14 cellular contexts compared by ENCODE assay signal in the genomic region with DNA sequence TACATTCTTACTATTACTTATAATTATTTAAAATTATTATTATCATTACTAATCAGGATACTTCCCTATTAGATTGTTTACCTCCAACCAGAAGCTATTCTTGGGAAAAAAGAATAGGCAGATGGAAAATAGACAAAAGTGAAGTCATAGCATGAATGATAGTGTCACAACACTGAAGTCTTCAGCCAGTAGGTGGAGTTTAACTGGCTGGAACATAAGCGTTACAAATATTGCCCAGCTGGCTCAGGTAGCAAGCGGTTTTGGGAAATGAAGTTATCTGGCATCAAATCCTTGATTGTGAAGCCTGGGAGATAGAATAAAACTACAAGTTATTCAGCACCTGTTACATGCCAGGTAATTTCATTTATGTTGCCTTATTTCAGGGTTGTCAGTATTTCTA.
DNase-seq lines count a peak whose midpoint lies in the region; ATAC-seq and TF ChIP-seq lines count a peak whose summit lies in the region.
"Had no signal": no experiment of that assay in that cellular context is flagged by ENCODE, and none has a peak within 500 bp of the region (broad histone marks: within the 10 kb centered on the region; RNA-seq: fewer than 3 reads in every experiment).

No MANE protein-coding gene starts in this region.

- no peak overlapping the region for H3K27ac ChIP-seq in VCaP
- no peak overlapping the region for H3K27ac ChIP-seq in coronary artery
- H3K27ac ChIP-seq: BLaER1, esophagus muscularis mucosa had no signal

- no peaks in the 10 kb centered on the region for H3K4me1 Mint-ChIP-seq in Caco-2 (ENCODE audit: low read depth, unreplicated experiment)
- H3K4me1 Mint-ChIP-seq: activated naive CD4-positive, alpha-beta T cell treated with anti-CD3 and anti-CD28 coated beads, Interleukin-2, amount 10 ng/mL, durations not matched to agents 7 days and 5 days; central memory CD8-positive, alpha-beta T cell had no signal

- POLR2A ChIA-PET in Caco-2 (lab: Charles Lee), result no interaction called here

- DNase-seq in Caco-2 (peak in 1 of 2 experiments; percentile 21), kidney tubule cell (ENCODE audit: low spot score) (peak; percentile 9), coronary artery (ENCODE audit: low spot score) (no peak), putamen (ENCODE audit: low spot score) (no peak)
- no peak for DNase-seq in stimulated activated CD8-positive, alpha-beta memory T cell treated with anti-CD3 and anti-CD28 coated beads, Interleukin-4, amount 100 ng/mL, for 48 hours
- DNase-seq in activated CD4-positive, alpha-beta T cell treated with anti-CD3 and anti-CD28 coated beads, Interleukin-2, amount 50 U/mL, for 4 hours, result no peak
- DNase-seq: activated CD8-positive, alpha-beta memory T cell treated with anti-CD3 and anti-CD28 coated beads for 24 hours; activated naive CD4-positive, alpha-beta T cell treated with anti-CD3 and anti-CD28 coated beads, Interleukin-2, amount 10 ng/mL, durations not matched to agents 7 days and 5 days; NCI-H1417 treated with DMSO at 0.1 percent for 48 hours had no signal

- H3K27me3 Mint-ChIP-seq in Caco-2 (ENCODE audit: insufficient read depth, unreplicated experiment), result no peaks in the 10 kb centered on the region
- H3K27me3 Mint-ChIP-seq: activated naive CD4-positive, alpha-beta T cell treated with anti-CD3 and anti-CD28 coated beads, Interleukin-2, amount 10 ng/mL, durations not matched to agents 7 days and 5 days; central memory CD8-positive, alpha-beta T cell had no signal

- intact Hi-C loops in Caco-2 (cut with micrococcal nuclease; ENCODE audit: unreplicated experiment), result loop anchor here (2.0 kb wide), 2 partner anchors 400 to 582 kb away; no protein-coding TSS in a partner anchor

- H3K4me3 Mint-ChIP-seq in Caco-2 (ENCODE audit: unreplicated experiment), result no peak overlapping the region
- H3K4me3 Mint-ChIP-seq: activated naive CD4-positive, alpha-beta T cell treated with anti-CD3 and anti-CD28 coated beads, Interleukin-2, amount 10 ng/mL, durations not matched to agents 7 days and 5 days; central memory CD8-positive, alpha-beta T cell had no signal

- no peaks in the 10 kb centered on the region for H3K9me3 Mint-ChIP-seq in Caco-2 (ENCODE audit: unreplicated experiment)
- H3K9me3 Mint-ChIP-seq: activated naive CD4-positive, alpha-beta T cell treated with anti-CD3 and anti-CD28 coated beads, Interleukin-2, amount 10 ng/mL, durations not matched to agents 7 days and 5 days; central memory CD8-positive, alpha-beta T cell had no signal

- H3K27me3 ChIP-seq in Caco-2 (replicated peaks; ENCODE audit: control insufficient read depth, insufficient read depth, low read length), result no peaks in the 10 kb centered on the region
- H3K27me3 ChIP-seq: BLaER1, esophagus muscularis mucosa had no signal

- H3K4me3 ChIP-seq in Caco-2 (ENCODE audit: low read depth, low read length) (no peak overlapping the region), coronary artery (no peak overlapping the region)
- H3K4me3 ChIP-seq: BLaER1, esophagus muscularis mucosa had no signal

- TF ChIP-seq CTCF in Caco-2 (IDR thresholded peaks at IDR 0.05; ENCODE audit: insufficient read depth in 1 of 2, low read depth in 1 of 2, low read length in 1 of 2, severe bottlenecking in 1 of 2, unreplicated experiment in 1 of 2) (peak; percentile 40 to 53), VCaP (conservative IDR thresholded peaks at IDR 0.05) (peak; percentile 75), coronary artery (IDR thresholded peaks at IDR 0.05) (no peak)

- CTCF ChIA-PET in Caco-2 (lab: Charles Lee), result no interaction called here

- H3K27ac Mint-ChIP-seq in Caco-2 (ENCODE audit: unreplicated experiment), result no peak overlapping the region
- H3K27ac Mint-ChIP-seq: activated naive CD4-positive, alpha-beta T cell treated with anti-CD3 and anti-CD28 coated beads, Interleukin-2, amount 10 ng/mL, durations not matched to agents 7 days and 5 days had no signal

- no peaks in the 10 kb centered on the region for H3K4me1 ChIP-seq in Caco-2
- H3K4me1 ChIP-seq: BLaER1, esophagus muscularis mucosa had no signal

- peak; percentile 68 for ATAC-seq in HG03342 (IDR thresholded peaks at IDR 0.05; ENCODE audit: unreplicated experiment)

- H3K36me3 ChIP-seq in Caco-2 (ENCODE audit: control insufficient read depth, insufficient read depth, low read length), result no peaks in the 10 kb centered on the region
- H3K36me3 ChIP-seq: BLaER1, esophagus muscularis mucosa had no signal

- H3K9me3 ChIP-seq in Caco-2, result no peaks in the 10 kb centered on the region
- H3K9me3 ChIP-seq: BLaER1, esophagus muscularis mucosa had no signal

- no TSS peak for BruUV-seq in Caco-2 (replicated peaks; lab: Mats Ljungman, UMichigan)

- no peaks in the 10 kb centered on the region for H3K36me3 Mint-ChIP-seq in Caco-2 (ENCODE audit: insufficient read depth, unreplicated experiment)
- H3K36me3 Mint-ChIP-seq: activated naive CD4-positive, alpha-beta T cell treated with anti-CD3 and anti-CD28 coated beads, Interleukin-2, amount 10 ng/mL, durations not matched to agents 7 days and 5 days had no signal
